Comparison of ENCODE assay signal across 8 cellular contexts in genomic region chr10:117175901-117176534, GRCh38. TPM values are rescaled to one million over a fixed set of nuclear protein-coding genes. Genes with fewer than 3 reads are reported as not detected.
DNase-seq lines count a peak whose midpoint lies in the region; ATAC-seq and TF ChIP-seq lines count a peak whose summit lies in the region.

No MANE protein-coding gene starts in this region.

- ATAC-seq in GM21529 (IDR thresholded peaks at IDR 0.05; ENCODE audit: unreplicated experiment): peak; percentile 53

- H3K9me3 ChIP-seq in left ventricle myocardium inferior (replicated peaks): no peaks in the 10 kb centered on the region
- H3K9me3 ChIP-seq in uterus: no peaks in the 10 kb centered on the region

- DNase-seq in Daoy (ENCODE audit: low read depth): peak; percentile 66
- DNase-seq in KBM-7: peak; percentile 83
- DNase-seq in SKM-1 treated with dmso at 0.1 percent for 144 hours (lab: John Stamatoyannopoulos, UW; ENCODE audit: unreplicated experiment): peak; percentile 83
- peak; percentile 61 for DNase-seq in activated naive CD8-positive, alpha-beta T cell treated with anti-CD3 and anti-CD28 coated beads, Interleukin-2, amount 50 U/mL, for 16 hours (ENCODE audit: low read depth, low spot score)
- peak; percentile 76 for DNase-seq in left ventricle myocardium inferior
- DNase-seq in pulmonary artery endothelial cell (ENCODE audit: low read depth, low spot score): peak; percentile 33
- peak; percentile 72 to 73 for DNase-seq in uterus

- H3K4me1 ChIP-seq in left ventricle myocardium inferior (peaks cover 10% of the 10 kb centered on the region), uterus (no peaks in the 10 kb centered on the region)

- H3K27me3 ChIP-seq in left ventricle myocardium inferior (ENCODE audit: low read depth) (peaks cover 90% of the 10 kb centered on the region), uterus (peaks cover 0 to 19% of the 10 kb centered on the region in 2 donors)

- TF ChIP-seq CTCF in left ventricle myocardium inferior (IDR thresholded peaks at IDR 0.05; ENCODE audit: borderline replicate concordance): peak; percentile 72
- peak; percentile 60 to 74 (median 68) for TF ChIP-seq CTCF in uterus (IDR thresholded peaks at IDR 0.05)

- H3K4me3 ChIP-seq in left ventricle myocardium inferior (peak overlapping the region; percentile 63), uterus (peak overlapping the region; percentile 26 to 38)

- in situ Hi-C loops in KBM-7 (cut with MboI; ENCODE audit: low pct_unique_long_range_greater_than_20kb, low sequenced_read_pairs): no loop called here

- TF ChIP-seq POLR2A in uterus (IDR thresholded peaks at IDR 0.05): no peak

- no peaks in the 10 kb centered on the region for H3K36me3 ChIP-seq in left ventricle myocardium inferior
- H3K36me3 ChIP-seq in uterus: no peaks in the 10 kb centered on the region

- H3K27ac ChIP-seq in left ventricle myocardium inferior (replicated peaks) (no peak overlapping the region), uterus (no peak overlapping the region)

- intact Hi-C loops in left ventricle myocardium inferior (cut with micrococcal nuclease) (loop anchor here (10.0 kb wide), 1 partner anchor 491 kb away; no protein-coding TSS in a partner anchor), uterus (cut with DNase I; ENCODE audit: low total_unique reads) (loop anchor here (10.0 kb wide), 2 partner anchors 381 to 491 kb away; no protein-coding TSS in a partner anchor)

RNA-seq across cellular contexts. Expression of gene KCNK18, which starts 21.3 kb away (rescaled TPM):
- total RNA-seq in Daoy (2014; rRNA removed; shearing (Covaris generic)): not detected in 2 replicates
- total RNA-seq in left ventricle myocardium inferior: not detected
- total RNA-seq in pulmonary artery endothelial cell: not detected in 2 replicates
- total RNA-seq in uterus: not detected

RNA-seq across cellular contexts. Expression of gene VAX1, which starts 37.9 kb away (rescaled TPM):
- total RNA-seq in Daoy (2014; rRNA removed; shearing (Covaris generic)): 1.0 and 2.3 TPM in 2 replicates
- total RNA-seq in left ventricle myocardium inferior: not detected
- total RNA-seq in pulmonary artery endothelial cell: not detected in 2 replicates
- total RNA-seq in uterus: not detected

Comparison
In these comparisons a context has a peak if more than half of its experiments do, and no peak if none do; other contexts are left out.
1. DNase-seq: peak in every context shown above with its lines; median percentile 83 in KBM-7; 83 in SKM-1 treated with dmso at 0.1 percent for 144 hours; 76 in left ventricle myocardium inferior; 72 in uterus; 66 in Daoy; 61 in activated naive CD8-positive, alpha-beta T cell treated with anti-CD3 and anti-CD28 coated beads, Interleukin-2, amount 50 U/mL, for 16 hours; 33 in pulmonary artery endothelial cell.